ENCODE assay signal across 25 cellular contexts in genomic region chr1:110601332-110601731, GRCh38. TPM values are rescaled to one million over a fixed set of nuclear protein-coding genes. Genes with fewer than 3 reads are reported as not detected.
"Had no signal": no experiment of that assay in that cellular context is flagged by ENCODE, and none has a peak within 500 bp of the region (broad histone marks: within the 10 kb centered on the region; RNA-seq: fewer than 3 reads in every experiment).

No MANE protein-coding gene starts in this region.

- H3K4me3 ChIP-seq: SK-N-MC had no signal

- ATAC-seq: activated T-cell treated with anti-CD3 and anti-CD28 coated beads, Interleukin-2, amount 50 U/mL, for 4 hours; activated T-helper 17 cell treated with anti-CD3 and anti-CD28 coated beads, Interleukin-2, amount 50 U/mL, for 72 hours; T-cell had no signal

- H3K27ac ChIP-seq: SK-N-MC had no signal

- DNase-seq: activated B cell treated with CpG ODN at 0.5 μM for 24 hours; activated CD4-positive, alpha-beta memory T cell treated with anti-CD3 and anti-CD28 coated beads for 36 hours; activated CD4-positive, alpha-beta T cell treated with anti-CD3 and anti-CD28 coated beads for 1 hour; activated CD4-positive, alpha-beta T cell treated with anti-CD3 and anti-CD28 coated beads, Interleukin-2, amount 10 ng/mL, durations not matched to agents 24 days and 14 days; activated gamma-delta T cell; activated naive CD4-positive, alpha-beta T cell treated with anti-CD3 and anti-CD28 coated beads for 36 hours; activated T-cell treated with anti-CD3 and anti-CD28 coated beads, Interleukin-2, amount 50 U/mL, for 4 hours; amygdala; Kasumi-1; KBM-7; NCI-H1048; NCI-H146; NCI-H1930; NCI-H2171 treated with DMSO at 0.1 percent for 48 hours; NCI-H226; NCI-H526; NCI-H82; SIG-M5; T-helper 2 cell; T1000 had no signal

- H3K9me3 Mint-ChIP-seq: activated B cell treated with CpG ODN at 0.5 μM for 24 hours; activated CD4-positive, alpha-beta memory T cell treated with anti-CD3 and anti-CD28 coated beads for 36 hours; activated CD4-positive, alpha-beta T cell treated with anti-CD3 and anti-CD28 coated beads, Interleukin-2, amount 10 ng/mL, durations not matched to agents 24 days and 14 days; activated naive CD4-positive, alpha-beta T cell treated with anti-CD3 and anti-CD28 coated beads for 36 hours; activated T-cell treated with anti-CD3 and anti-CD28 coated beads, Interleukin-2, amount 50 U/mL, for 4 hours; activated T-helper 17 cell treated with anti-CD3 and anti-CD28 coated beads, Interleukin-2, amount 50 U/mL, for 72 hours; T-cell had no signal

- H3K27ac Mint-ChIP-seq: activated B cell treated with CpG ODN at 0.5 μM for 24 hours; activated CD4-positive, alpha-beta memory T cell treated with anti-CD3 and anti-CD28 coated beads for 36 hours; activated CD4-positive, alpha-beta T cell treated with anti-CD3 and anti-CD28 coated beads, Interleukin-2, amount 10 ng/mL, durations not matched to agents 24 days and 14 days; activated naive CD4-positive, alpha-beta T cell treated with anti-CD3 and anti-CD28 coated beads for 36 hours; activated naive CD8-positive, alpha-beta T cell; activated T-helper 17 cell treated with anti-CD3 and anti-CD28 coated beads, Interleukin-2, amount 50 U/mL, for 72 hours; T-cell had no signal

- H3K4me3 Mint-ChIP-seq: activated B cell treated with CpG ODN at 0.5 μM for 24 hours; activated CD4-positive, alpha-beta memory T cell treated with anti-CD3 and anti-CD28 coated beads for 36 hours; activated CD4-positive, alpha-beta T cell treated with anti-CD3 and anti-CD28 coated beads, Interleukin-2, amount 10 ng/mL, durations not matched to agents 24 days and 14 days; activated naive CD4-positive, alpha-beta T cell treated with anti-CD3 and anti-CD28 coated beads for 36 hours; activated naive CD8-positive, alpha-beta T cell; activated T-cell treated with anti-CD3 and anti-CD28 coated beads, Interleukin-2, amount 50 U/mL, for 4 hours; activated T-helper 17 cell treated with anti-CD3 and anti-CD28 coated beads, Interleukin-2, amount 50 U/mL, for 72 hours; T-cell had no signal

- H3K4me1 Mint-ChIP-seq: activated T-helper 17 cell treated with anti-CD3 and anti-CD28 coated beads, Interleukin-2, amount 50 U/mL, for 72 hours had no signal

- H3K36me3 Mint-ChIP-seq: activated CD4-positive, alpha-beta memory T cell treated with anti-CD3 and anti-CD28 coated beads for 36 hours; activated naive CD8-positive, alpha-beta T cell had no signal

RNA-seq across cellular contexts. Expression of gene KCNA2, which starts 4.8 kb away (rescaled TPM):
- total RNA-seq: NCI-H460 had no signal
